2 cellular contexts compared by ENCODE assay signal in the genomic region with DNA sequence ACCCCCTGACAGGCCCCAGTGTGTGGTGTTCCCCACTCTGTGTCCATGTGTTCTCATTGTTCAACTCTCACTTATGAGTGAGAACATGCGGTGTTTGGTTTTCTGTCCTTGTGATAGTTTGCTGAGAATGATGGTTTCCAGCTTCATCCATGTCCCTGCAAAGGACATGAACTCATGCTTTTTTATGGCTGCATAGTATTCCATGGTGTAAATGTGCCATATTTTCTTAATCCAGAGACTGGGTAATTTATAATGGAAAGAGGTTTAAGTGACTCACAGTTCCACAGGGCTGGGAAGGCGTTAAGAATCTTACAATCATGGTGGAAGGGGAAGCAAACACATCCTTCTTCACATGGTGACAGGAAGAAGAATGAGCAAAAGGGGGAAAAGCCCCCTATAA. TPM values are rescaled to one million over a fixed set of nuclear protein-coding genes. Genes with fewer than 3 reads are reported as not detected.
"Had no signal": no experiment of that assay in that cellular context is flagged by ENCODE, and none has a peak within 500 bp of the region (broad histone marks: within the 10 kb centered on the region; RNA-seq: fewer than 3 reads in every experiment).

No MANE protein-coding gene starts in this region.

RNA-seq across cellular contexts. Expression of a gene that starts 17.0 kb away (rescaled TPM):
- total RNA-seq: G401, GM12878 had no signal
